ENCODE assay signal across 27 cellular contexts in the genomic region with DNA sequence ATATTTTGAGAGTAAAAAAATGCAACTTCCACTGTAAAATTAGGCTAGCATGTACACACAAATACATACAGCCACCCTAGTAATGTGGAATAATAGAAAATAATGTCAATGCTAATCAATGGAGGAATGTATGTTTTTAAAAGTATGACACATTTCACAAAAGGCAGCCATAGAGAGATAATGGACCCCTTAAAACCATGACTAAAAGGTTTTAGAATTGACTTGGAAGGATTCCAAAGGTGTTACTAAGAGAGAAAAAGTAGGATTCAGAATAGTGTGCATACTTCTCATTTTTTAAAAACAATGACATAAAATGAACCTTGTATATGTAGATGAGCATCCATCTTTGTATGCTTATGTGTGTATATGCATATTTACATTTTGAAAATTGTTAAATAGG.
DNase-seq lines count a peak whose midpoint lies in the region; ATAC-seq, FAIRE-seq and TF ChIP-seq lines count a peak whose summit lies in the region.
"Had no signal": no experiment of that assay in that cellular context is flagged by ENCODE, and none has a peak within 500 bp of the region (broad histone marks: within the 10 kb centered on the region; RNA-seq: fewer than 3 reads in every experiment).

No MANE protein-coding gene starts in this region.

- H3K27me3 ChIP-seq in Karpas-422 (ENCODE audit: low read length) (no peaks in the 10 kb centered on the region), adipocyte (replicated peaks; ENCODE audit: control insufficient read depth, insufficient read depth, low read length) (no peaks in the 10 kb centered on the region), foreskin keratinocyte (no peaks in the 10 kb centered on the region)
- H3K27me3 ChIP-seq: BLaER1, MG63 had no signal

- ATAC-seq in foreskin keratinocyte, result no peak
- ATAC-seq: GM12878, HCT116 had no signal

- no peak overlapping the region for H3K27ac Mint-ChIP-seq in CD14-positive monocyte
- H3K27ac Mint-ChIP-seq: CD4-positive, alpha-beta T cell; T-helper 1 cell treated with Interleukin-12 subunit alpha and Interleukin-12 subunit beta and Interleukin-4 antibody, amounts not matched to agents 30 μg/mL and 1 μg/mL, for 36 hours had no signal

- H4K20me1 ChIP-seq in Karpas-422 (ENCODE audit: insufficient read depth, low read depth, low read length), result no peaks in the 10 kb centered on the region
- H4K20me1 ChIP-seq: BLaER1 had no signal

- H3K4me1 ChIP-seq in Karpas-422 (ENCODE audit: low read length), result no peaks in the 10 kb centered on the region
- H3K4me1 ChIP-seq in adipocyte (ENCODE audit: control insufficient read depth, insufficient read depth, low read length), result no peaks in the 10 kb centered on the region
- no peaks in the 10 kb centered on the region for H3K4me1 ChIP-seq in foreskin keratinocyte
- H3K4me1 ChIP-seq: BLaER1 had no signal

- no peak overlapping the region for H3K9ac ChIP-seq in Karpas-422 (ENCODE audit: low read length)
- H3K9ac ChIP-seq in adipocyte (ENCODE audit: low read length), result no peak overlapping the region
- H3K9ac ChIP-seq: BLaER1 had no signal

- no peak overlapping the region for H3K4me3 Mint-ChIP-seq in CD14-positive monocyte
- H3K4me3 Mint-ChIP-seq: CD4-positive, alpha-beta T cell; T-helper 1 cell treated with Interleukin-12 subunit alpha and Interleukin-12 subunit beta and Interleukin-4 antibody, amounts not matched to agents 30 μg/mL and 1 μg/mL, for 36 hours had no signal

- H3K4me2 ChIP-seq in Karpas-422 (ENCODE audit: low read depth, low read length, poor library complexity, severe bottlenecking), result no peak overlapping the region
- H3K4me2 ChIP-seq: BLaER1 had no signal

- peaks cover 0 to 6% (median 4%) of the 10 kb centered on the region in 7 donors for H3K9me3 Mint-ChIP-seq in CD14-positive monocyte

- peak; percentile 41 for FAIRE-seq in H54 (lab: Jason Lieb, UNC)
- FAIRE-seq in GM12891 (lab: Jason Lieb, UNC), result no peak
- FAIRE-seq: A204.1, D721Med, GM12878 had no signal

- H3K9me3 ChIP-seq in Karpas-422 (ENCODE audit: low read length), result no peaks in the 10 kb centered on the region; the same call in 1 of the 2 replicates
- no peaks in the 10 kb centered on the region for H3K9me3 ChIP-seq in adipocyte (ENCODE audit: control insufficient read depth, low read length)
- H3K9me3 ChIP-seq: BLaER1, MG63 had no signal

- no peaks in the 10 kb centered on the region for H3K36me3 ChIP-seq in Karpas-422 (ENCODE audit: insufficient read depth, low read length)
- no peaks in the 10 kb centered on the region for H3K36me3 ChIP-seq in adipocyte (ENCODE audit: control insufficient read depth, insufficient read depth, low read length, severe bottlenecking)
- H3K36me3 ChIP-seq: BLaER1, MG63 had no signal

- intact Hi-C loops in CD14-positive monocyte (cut with micrococcal nuclease), result no loop called here

- no peaks in the 10 kb centered on the region for H3K4me1 Mint-ChIP-seq in CD14-positive monocyte

- peaks cover 0 to 5% (median 0%) of the 10 kb centered on the region in 3 donors for H3K27me3 Mint-ChIP-seq in CD14-positive monocyte (ENCODE audit: low read depth in 3 of 3)
- H3K27me3 Mint-ChIP-seq: CD4-positive, alpha-beta T cell had no signal

- no peak overlapping the region for H3K4me3 ChIP-seq in Karpas-422 (ENCODE audit: low read length)
- H3K4me3 ChIP-seq in adipocyte (ENCODE audit: low read length), result no peak overlapping the region
- H3K4me3 ChIP-seq: BLaER1, GM12878, MG63 had no signal

- H3K27ac ChIP-seq in Karpas-422 (ENCODE audit: low read length), result no peak overlapping the region
- H3K27ac ChIP-seq in foreskin keratinocyte, result no peak overlapping the region
- H3K27ac ChIP-seq: BLaER1 had no signal

- no peaks in the 10 kb centered on the region for H3K79me2 ChIP-seq in Karpas-422 (ENCODE audit: low read length)

- no peaks in the 10 kb centered on the region for H3K9me2 ChIP-seq in Karpas-422 (replicated peaks; ENCODE audit: insufficient read depth, low read length)

- H2AFZ ChIP-seq in Karpas-422 (ENCODE audit: low read length), result peak overlapping the region; percentile 86; the same call in 1 of the 2 replicates

- H3K36me3 Mint-ChIP-seq in CD14-positive monocyte, result no peaks in the 10 kb centered on the region

- DNase-seq in H54 (ENCODE audit: insufficient read length, low spot score) (no peak), Karpas-422 (no peak), adipocyte (ENCODE audit: low read depth) (peak; percentile 7), iris pigment epithelial cell (ENCODE audit: low read depth) (peak; percentile 14), NCI-H187 treated with DMSO at 0.1 percent for 48 hours (lab: John Stamatoyannopoulos, UW) (no peak), CD14-positive monocyte (ENCODE audit: low spot score) (no peak), GM12891 (ENCODE audit: insufficient read length, low spot score) (no peak), foreskin keratinocyte (no peak)
- DNase-seq: CD4-positive, alpha-beta T cell; GDM1; GOT3; KBM-7; MG63; NCI-H1105 treated with DMSO at 0.1 percent for 48 hours; NCI-H2029 treated with DMSO at 0.1 percent for 48 hours; NCI-H2171 treated with DMSO at 0.1 percent for 48 hours; NCI-H524; NCI-H82; RPMI8226; SHP77; SW 1271 had no signal

- TF ChIP-seq POLR2A in H54 (IDR thresholded peaks at IDR 0.05; ENCODE audit: low read depth, low read length) (no peak), GM12891 (IDR thresholded peaks at IDR 0.05; ENCODE audit: low read depth, low read length) (no peak)

- TF ChIP-seq CTCF in CD14-positive monocyte (IDR thresholded peaks at IDR 0.05) (no peak), foreskin keratinocyte (conservative IDR thresholded peaks at IDR 0.05) (no peak)

TF ChIP-seq in GM12891, 5 proteins besides CTCF, POLR2A, EP300 and RAD21:
- TF ChIP-seq TAF1 (IDR thresholded peaks at IDR 0.05; ENCODE audit: low read depth, low read length), result no peak
- TF ChIP-seq SPI1 (IDR thresholded peaks at IDR 0.05; ENCODE audit: low read depth, low read length), result no peak
- no peak for TF ChIP-seq POLR2AphosphoS5 (IDR thresholded peaks at IDR 0.05; ENCODE audit: low read depth, low read length)
- TF ChIP-seq PAX5 (IDR thresholded peaks at IDR 0.05; ENCODE audit: insufficient read depth, low read length, severe bottlenecking), result no peak
- no peak for TF ChIP-seq POU2F2 (IDR thresholded peaks at IDR 0.05; ENCODE audit: low read depth, low read length)

Comparison
In these comparisons a context has a peak if more than half of its experiments do, and no peak if none do; other contexts are left out.
1. DNase-seq: peak in adipocyte (single experiment) and iris pigment epithelial cell (single experiment); none in H54 (single experiment), Karpas-422 (single experiment), NCI-H187 treated with DMSO at 0.1 percent for 48 hours (single experiment), CD14-positive monocyte (single experiment), GM12891 (single experiment) and foreskin keratinocyte (0 of 2).